Comparison of ENCODE assay signal across 8 cellular contexts in genomic region chr17:77320046-77320445, GRCh38.
DNase-seq lines count a peak whose midpoint lies in the region; ATAC-seq and TF ChIP-seq lines count a peak whose summit lies in the region.

No MANE protein-coding gene starts in this region.

- TF ChIP-seq POLR2A in gastroesophageal sphincter (IDR thresholded peaks at IDR 0.05): no peak

- H3K36me3 ChIP-seq in SK-N-MC (ENCODE audit: insufficient read depth, low read length): no peaks in the 10 kb centered on the region
- H3K36me3 ChIP-seq in gastroesophageal sphincter: no peaks in the 10 kb centered on the region

- H3K27ac Mint-ChIP-seq in H9: no peak overlapping the region
- H3K27ac Mint-ChIP-seq in stimulated activated memory B cell treated with anti-CD40 and anti-IgM and Interleukin-4, amounts not matched to agents 10 μg/mL and 1 μg/mL and 100 μg/mL, for 72 hours: peak overlapping the region; percentile 95

- H3K79me2 ChIP-seq in H9 (ENCODE audit: insufficient read depth, low read length): 0 out of 2 replicates have a peak, but pooled peaks cover 3% of the 10 kb centered on the region

- H2BK12ac ChIP-seq in H9 (ENCODE audit: insufficient read length, low read depth, low read length): no peak overlapping the region

- no peak overlapping the region for H3K14ac ChIP-seq in H9 (ENCODE audit: insufficient read depth, low read length)

- H4K8ac ChIP-seq in H9 (replicated peaks; ENCODE audit: insufficient read length, low read depth, low read length): no peak overlapping the region

- H3K9ac ChIP-seq in H9 (ENCODE audit: extremely low read depth, insufficient read length, low read length): no peak overlapping the region
- H3K9ac ChIP-seq in SK-N-MC (ENCODE audit: insufficient read length): peak overlapping the region; percentile 76

- peaks cover 41 to 65% of the 10 kb centered on the region in 2 experiments for H3K4me1 Mint-ChIP-seq in H9
- peaks cover 93% of the 10 kb centered on the region for H3K4me1 Mint-ChIP-seq in stimulated activated memory B cell treated with anti-CD40 and anti-IgM and Interleukin-4, amounts not matched to agents 10 μg/mL and 1 μg/mL and 100 μg/mL, for 72 hours

- H3K56ac ChIP-seq in H9 (ENCODE audit: insufficient read length, low read depth, low read length): no peak overlapping the region

- H3K4me3 ChIP-seq in SK-N-MC (peak overlapping the region; percentile 77), gastroesophageal sphincter (peak overlapping the region; percentile 44 to 55)

- no peak overlapping the region for H3K23ac ChIP-seq in H9 (ENCODE audit: insufficient read length, low read depth, low read length)

- no peak overlapping the region for H3K4me2 ChIP-seq in H9 (ENCODE audit: insufficient read depth, insufficient read length, low read length)

- no peaks in the 10 kb centered on the region; a peak in 1 of 5 replicates for H3K9me3 Mint-ChIP-seq in H9
- H3K9me3 Mint-ChIP-seq in stimulated activated memory B cell treated with anti-CD40 and anti-IgM and Interleukin-4, amounts not matched to agents 10 μg/mL and 1 μg/mL and 100 μg/mL, for 72 hours: no peaks in the 10 kb centered on the region

- no peak overlapping the region for H4K5ac ChIP-seq in H9 (ENCODE audit: insufficient read length, low read depth, low read length)

- H2BK15ac ChIP-seq in H9 (ENCODE audit: low read depth, low read length): no peak overlapping the region

- H3T11ph ChIP-seq in H9 (ENCODE audit: low read length): no peak overlapping the region

- H2AFZ ChIP-seq in H9 (ENCODE audit: low read length): no peak overlapping the region

- no peak for TF ChIP-seq CTCF in H9 (conservative IDR thresholded peaks at IDR 0.05)
- TF ChIP-seq CTCF in gastroesophageal sphincter (IDR thresholded peaks at IDR 0.05): no peak

- H3K27ac ChIP-seq in H9 (ENCODE audit: insufficient read length, low read depth, low read length) (no peak overlapping the region), SK-N-MC (peak overlapping the region; percentile 79), gastroesophageal sphincter (peak overlapping the region; percentile 80 to 95 (median 92))

- ATAC-seq in gastroesophageal sphincter (peak; percentile 24), GM19328 (IDR thresholded peaks at IDR 0.05; ENCODE audit: unreplicated experiment) (no peak)
- no peak for ATAC-seq in stimulated activated memory B cell treated with anti-CD40 and anti-IgM and Interleukin-4, amounts not matched to agents 10 μg/mL and 1 μg/mL and 100 μg/mL, for 72 hours

- H3K36me3 Mint-ChIP-seq in H9 (ENCODE audit: insufficient read depth in 1 of 3, low read depth in 3 of 3): peaks cover 0 to 10% (median 0%) of the 10 kb centered on the region in 3 experiments; a peak in 3 of 7 replicates
- H3K36me3 Mint-ChIP-seq in stimulated activated memory B cell treated with anti-CD40 and anti-IgM and Interleukin-4, amounts not matched to agents 10 μg/mL and 1 μg/mL and 100 μg/mL, for 72 hours: no peaks in the 10 kb centered on the region

- H3K4me3 Mint-ChIP-seq in H9: no peak overlapping the region
- H3K4me3 Mint-ChIP-seq in stimulated activated memory B cell treated with anti-CD40 and anti-IgM and Interleukin-4, amounts not matched to agents 10 μg/mL and 1 μg/mL and 100 μg/mL, for 72 hours: peak overlapping the region; percentile 96

- no CpG with 5 or more reads among the region's 18 CpGs for WGBS in H9 (ENCODE audit: extremely low coverage, insufficient read length, low lambda C conversion rate)
- WGBS in gastroesophageal sphincter (ENCODE audit: low coverage in 1 of 2), 2 donors: 9 to 30% methylated on average over 10 to 17 of the region's 18 CpGs

- H3K4ac ChIP-seq in H9 (ENCODE audit: low read depth, low read length): no peak overlapping the region

- no peak for TF ChIP-seq EP300 in gastroesophageal sphincter (IDR thresholded peaks at IDR 0.05)

- no peak overlapping the region for H2BK5ac ChIP-seq in H9 (ENCODE audit: insufficient read length, low read length)

- no peaks in the 10 kb centered on the region for H3K9me3 ChIP-seq in H9 (ENCODE audit: control insufficient read depth, low read depth, low read length)
- H3K9me3 ChIP-seq in SK-N-MC (ENCODE audit: low read depth, low read length): no peaks in the 10 kb centered on the region
- no peaks in the 10 kb centered on the region for H3K9me3 ChIP-seq in gastroesophageal sphincter

- H3K27me3 Mint-ChIP-seq in H9 (ENCODE audit: low read depth): peaks cover 1% of the 10 kb centered on the region; the same call in 1 of the 2 replicates
- no peaks in the 10 kb centered on the region for H3K27me3 Mint-ChIP-seq in stimulated activated memory B cell treated with anti-CD40 and anti-IgM and Interleukin-4, amounts not matched to agents 10 μg/mL and 1 μg/mL and 100 μg/mL, for 72 hours

- H3K27me3 ChIP-seq in H9 (ENCODE audit: insufficient read depth, low read length) (no peaks in the 10 kb centered on the region), gastroesophageal sphincter (no peaks in the 10 kb centered on the region)

- peaks cover 3% of the 10 kb centered on the region for H3K79me1 ChIP-seq in H9 (ENCODE audit: insufficient read depth, low read depth, low read length, poor library complexity, severe bottlenecking)

- no peak overlapping the region for H4K91ac ChIP-seq in H9 (ENCODE audit: insufficient read length, low read depth, low read length)

- H3K23me2 ChIP-seq in H9 (ENCODE audit: insufficient read length, low read depth, low read length, poor library complexity, severe bottlenecking): no peaks in the 10 kb centered on the region

- H2AK5ac ChIP-seq in H9 (ENCODE audit: insufficient read length, low read length): no peak overlapping the region

- H2BK20ac ChIP-seq in H9 (ENCODE audit: low read depth, low read length, poor library complexity, severe bottlenecking): no peak overlapping the region

- H4K20me1 ChIP-seq in H9 (ENCODE audit: control insufficient read depth, insufficient read depth, insufficient read length): no peaks in the 10 kb centered on the region

- DNase-seq in H9 (peak; percentile 29), SK-N-MC (ENCODE audit: low read depth, low spot score) (no peak), anterior cingulate cortex (lab: John Stamatoyannopoulos, UW) (no peak), middle frontal gyrus (ENCODE audit: extremely low spot score, low spot score) (no peak)
- no peak for DNase-seq in activated CD8-positive, alpha-beta memory T cell treated with anti-CD3 and anti-CD28 coated beads, Interleukin-2, amount 50 U/mL, for 4 hours

- no peak overlapping the region for H2BK120ac ChIP-seq in H9 (ENCODE audit: low read depth, low read length, poor library complexity, severe bottlenecking)

- H3K4me1 ChIP-seq in H9 (ENCODE audit: insufficient read depth, low read length): peaks cover 4% of the 10 kb centered on the region; the same call in 1 of the 2 replicates
- peaks cover 3 to 85% (median 44%) of the 10 kb centered on the region in 3 donors for H3K4me1 ChIP-seq in gastroesophageal sphincter

- H3K18ac ChIP-seq in H9 (ENCODE audit: insufficient read length, low read depth, low read length): no peak overlapping the region
